ENCODE assay signal across 20 cellular contexts in genomic region chr15:83682476-83683162, GRCh38. TPM values are rescaled to one million over a fixed set of nuclear protein-coding genes. Genes with fewer than 3 reads are reported as not detected.
A peak's percentile ranks its signal among the peaks of the same experiment; 100 is the strongest.
DNase-seq lines count a peak whose midpoint lies in the region; ATAC-seq and TF ChIP-seq lines count a peak whose summit lies in the region.
"Had no signal": no experiment of that assay in that cellular context is flagged by ENCODE, and none has a peak within 500 bp of the region (broad histone marks: within the 10 kb centered on the region; RNA-seq: fewer than 3 reads in every experiment).

No MANE protein-coding gene starts in this region.

- intact Hi-C loops in left ventricle myocardium inferior (cut with micrococcal nuclease): no loop called here
- intact Hi-C loops in cardiac septum (cut with DNase I): no loop called here
- intact Hi-C loops in PC-9 (cut with micrococcal nuclease; ENCODE audit: unreplicated experiment): no loop called here

- H3K27me3 Mint-ChIP-seq in GM23338 (ENCODE audit: insufficient read depth, low read depth, poor library complexity): no peaks in the 10 kb centered on the region

- WGBS in gastroesophageal sphincter (ENCODE audit: low coverage in 1 of 2), 2 donors: 21 to 55% methylated on average over 3 of the region's 3 CpGs
- 2% methylated on average over 3 of the region's 3 CpGs for WGBS in SK-N-SH (ENCODE audit: low lambda C conversion rate)

- no peaks in the 10 kb centered on the region for H3K36me3 ChIP-seq in left ventricle myocardium inferior
- H3K36me3 ChIP-seq in PC-9 (ENCODE audit: low read depth): no peaks in the 10 kb centered on the region
- no peaks in the 10 kb centered on the region for H3K36me3 ChIP-seq in gastroesophageal sphincter
- H3K36me3 ChIP-seq in SK-N-SH (replicated peaks in 1 of 2; ENCODE audit: control insufficient read depth in 1 of 2, insufficient read depth in 2 of 2, low read length in 1 of 2): no peaks in the 10 kb centered on the region
- no peaks in the 10 kb centered on the region for H3K36me3 ChIP-seq in GM23338 (ENCODE audit: insufficient read depth)
- H3K36me3 ChIP-seq: BLaER1, HAP-1 had no signal

- no peak overlapping the region for H3K27ac Mint-ChIP-seq in GM23338
- H3K27ac Mint-ChIP-seq: CD8-positive, alpha-beta memory T cell; HFFc6 had no signal

- no peak overlapping the region for H3K9ac ChIP-seq in SK-N-SH
- H3K9ac ChIP-seq: BLaER1 had no signal

- H3K79me2 ChIP-seq in PC-9 (ENCODE audit: low read depth) (no peaks in the 10 kb centered on the region), SK-N-SH (ENCODE audit: insufficient read depth) (no peaks in the 10 kb centered on the region), GM23338 (replicated peaks; ENCODE audit: insufficient read depth) (no peaks in the 10 kb centered on the region)

- H3K27ac ChIP-seq in left ventricle myocardium inferior (replicated peaks): peak overlapping the region; percentile 6
- no peak overlapping the region for H3K27ac ChIP-seq in PC-9
- H3K27ac ChIP-seq in gastroesophageal sphincter: peak overlapping the region in 3 of 4 donors; percentile 18 to 23 (median 21)
- no peak overlapping the region for H3K27ac ChIP-seq in SK-N-SH (ENCODE audit: low read depth in 2 of 2, low read length in 1 of 2)
- no peak overlapping the region for H3K27ac ChIP-seq in GM23338 (ENCODE audit: low read depth)
- H3K27ac ChIP-seq: 22Rv1, BLaER1 had no signal

- no TSS peak for BruUV-seq in PC-9 (replicated peaks; lab: Mats Ljungman, UMichigan)

- H3K36me3 Mint-ChIP-seq in GM23338 (ENCODE audit: low read depth): no peaks in the 10 kb centered on the region
- H3K36me3 Mint-ChIP-seq: CD8-positive, alpha-beta memory T cell had no signal

- ATAC-seq in gastroesophageal sphincter (no peak), GM18873 (IDR thresholded peaks at IDR 0.05; ENCODE audit: low FRiP score, unreplicated experiment) (no peak), GM23338 (no peak)
- ATAC-seq: GM12878, HepG2, K562 had no signal

- no peaks in the 10 kb centered on the region for H3K4me1 ChIP-seq in left ventricle myocardium inferior
- no peaks in the 10 kb centered on the region for H3K4me1 ChIP-seq in PC-9 (replicated peaks; ENCODE audit: insufficient read depth)
- peaks cover 0 to 26% (median 4%) of the 10 kb centered on the region in 3 donors for H3K4me1 ChIP-seq in gastroesophageal sphincter
- no peaks in the 10 kb centered on the region for H3K4me1 ChIP-seq in SK-N-SH (ENCODE audit: control insufficient read depth in 1 of 2, insufficient read depth in 2 of 2, low read depth in 1 of 2, low read length in 1 of 2)
- no peaks in the 10 kb centered on the region for H3K4me1 ChIP-seq in GM23338 (ENCODE audit: insufficient read depth)
- H3K4me1 ChIP-seq: BLaER1, Caco-2, HAP-1 had no signal

- H3K9me3 Mint-ChIP-seq in GM23338: no peaks in the 10 kb centered on the region

- peaks cover 5% of the 10 kb centered on the region for H3K4me1 Mint-ChIP-seq in GM23338
- H3K4me1 Mint-ChIP-seq: CD8-positive, alpha-beta memory T cell had no signal

- TF ChIP-seq RAD21 in SK-N-SH (IDR thresholded peaks at IDR 0.05; ENCODE audit: low read length): no peak

- H3K9me2 ChIP-seq in PC-9 (ENCODE audit: insufficient read depth) (no peaks in the 10 kb centered on the region), SK-N-SH (no peaks in the 10 kb centered on the region), GM23338 (ENCODE audit: insufficient read depth) (peaks cover 3% of the 10 kb centered on the region; the same call in 1 of the 2 replicates)

- H4K20me1 ChIP-seq in PC-9 (ENCODE audit: insufficient read depth) (no peaks in the 10 kb centered on the region), SK-N-SH (ENCODE audit: insufficient read depth) (no peaks in the 10 kb centered on the region), GM23338 (replicated peaks; ENCODE audit: insufficient read depth) (no peaks in the 10 kb centered on the region)
- H4K20me1 ChIP-seq: BLaER1 had no signal

- H3K27me3 ChIP-seq in left ventricle myocardium inferior (ENCODE audit: low read depth) (no peaks in the 10 kb centered on the region), PC-9 (ENCODE audit: insufficient read depth, low read depth) (0 out of 2 replicates have a peak, but pooled peaks cover 5% of the 10 kb centered on the region), gastroesophageal sphincter (no peaks in the 10 kb centered on the region), SK-N-SH (ENCODE audit: insufficient read depth) (no peaks in the 10 kb centered on the region; the same call in 1 of the 2 replicates), GM23338 (ENCODE audit: insufficient read depth) (no peaks in the 10 kb centered on the region)
- H3K27me3 ChIP-seq: BLaER1 had no signal

- H3K4me2 ChIP-seq in PC-9: no peak overlapping the region
- H3K4me2 ChIP-seq in SK-N-SH: no peak overlapping the region
- no peak overlapping the region for H3K4me2 ChIP-seq in GM23338
- H3K4me2 ChIP-seq: BLaER1 had no signal

- no peak for DNase-seq in left ventricle myocardium inferior
- no peak for DNase-seq in cardiac septum (ENCODE audit: low spot score)
- no peak for DNase-seq in PC-9
- no peak for DNase-seq in dermis blood vessel endothelial cell
- DNase-seq in SK-N-SH: no peak
- no peak for DNase-seq in GM23338 (ENCODE audit: low spot score)
- DNase-seq: AML-193; Caco-2; CD8-positive, alpha-beta memory T cell; DMS 273 treated with DMSO at 0.1 percent for 48 hours; GOT3; HFFc6 had no signal

- POLR2A ChIA-PET in PC-9 (lab: Charles Lee; ENCODE audit: unreplicated experiment) (no interaction called here), SK-N-SH (lab: Yijun Ruan, JAX) (no interaction called here)

- H2AFZ ChIP-seq in PC-9: peak overlapping the region; percentile 60; the same call in 1 of the 2 replicates
- no peak overlapping the region for H2AFZ ChIP-seq in SK-N-SH (ENCODE audit: low read depth)
- H2AFZ ChIP-seq in GM23338: no peak overlapping the region

- H3K4me3 Mint-ChIP-seq in GM23338: no peak overlapping the region
- H3K4me3 Mint-ChIP-seq: CD8-positive, alpha-beta memory T cell; HFFc6 had no signal

- H3F3A ChIP-seq in PC-9 (ENCODE audit: insufficient read depth, low read depth) (no peaks in the 10 kb centered on the region), SK-N-SH (replicated peaks; ENCODE audit: insufficient read depth) (no peaks in the 10 kb centered on the region), GM23338 (replicated peaks; ENCODE audit: low read depth) (no peaks in the 10 kb centered on the region)

- CTCF ChIA-PET in PC-9 (lab: Charles Lee) (no interaction called here), SK-N-SH (lab: Yijun Ruan, JAX) (no interaction called here)

- TF ChIP-seq CTCF in left ventricle myocardium inferior (IDR thresholded peaks at IDR 0.05; ENCODE audit: borderline replicate concordance) (no peak), PC-9 (conservative IDR thresholded peaks at IDR 0.05) (no peak), gastroesophageal sphincter (IDR thresholded peaks at IDR 0.05) (no peak), SK-N-SH (IDR thresholded peaks at IDR 0.05) (no peak), GM23338 (conservative IDR thresholded peaks at IDR 0.05; ENCODE audit: low read depth in 2 of 2) (no peak)

- no peak for TF ChIP-seq POLR2A in gastroesophageal sphincter (IDR thresholded peaks at IDR 0.05)

- H3K4me3 ChIP-seq in left ventricle myocardium inferior (no peak overlapping the region), PC-9 (no peak overlapping the region), gastroesophageal sphincter (no peak overlapping the region), SK-N-SH (ENCODE audit: low read depth in 2 of 2, low read length in 1 of 2) (no peak overlapping the region), GM23338 (no peak overlapping the region)
- H3K4me3 ChIP-seq: BLaER1, GM12878, HAP-1, K562 had no signal

- H3K9me3 ChIP-seq in left ventricle myocardium inferior (replicated peaks) (peaks cover 22% of the 10 kb centered on the region), PC-9 (ENCODE audit: insufficient read depth, low read depth) (0 out of 2 replicates have a peak, but pooled peaks cover 4% of the 10 kb centered on the region), gastroesophageal sphincter (peaks cover 0 to 8% (median 0%) of the 10 kb centered on the region in 3 donors), SK-N-SH (no peaks in the 10 kb centered on the region)
- H3K9me3 ChIP-seq: HAP-1 had no signal

- no peak for TF ChIP-seq EP300 in gastroesophageal sphincter (IDR thresholded peaks at IDR 0.05)
- no peak for TF ChIP-seq EP300 in SK-N-SH (IDR thresholded peaks at IDR 0.05; ENCODE audit: borderline replicate concordance in 1 of 2, low read depth in 1 of 2, low read length in 1 of 2)

TF ChIP-seq in SK-N-SH, 30 proteins besides CTCF, POLR2A, EP300 and RAD21 (continues in another document):
- TF ChIP-seq MAX (IDR thresholded peaks at IDR 0.05; ENCODE audit: low read depth): no peak
- TF ChIP-seq, protein P1, sequence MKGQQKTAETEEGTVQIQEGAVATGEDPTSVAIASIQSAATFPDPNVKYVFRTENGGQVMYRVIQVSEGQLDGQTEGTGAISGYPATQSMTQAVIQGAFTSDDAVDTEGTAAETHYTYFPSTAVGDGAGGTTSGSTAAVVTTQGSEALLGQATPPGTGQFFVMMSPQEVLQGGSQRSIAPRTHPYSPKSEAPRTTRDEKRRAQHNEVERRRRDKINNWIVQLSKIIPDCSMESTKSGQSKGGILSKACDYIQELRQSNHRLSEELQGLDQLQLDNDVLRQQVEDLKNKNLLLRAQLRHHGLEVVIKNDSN (IDR thresholded peaks at IDR 0.05; ENCODE audit: borderline replicate concordance, low read depth): no peak

TF ChIP-seq in GM23338, 12 proteins besides CTCF, POLR2A, EP300 and RAD21 (continues in another document):
- TF ChIP-seq EZH2 (IDR thresholded peaks at IDR 0.05; ENCODE audit: low read depth, unreplicated experiment): no peak

RNA-seq across cellular contexts. Expression of gene ADAMTSL3, which starts 28.7 kb away (rescaled TPM):
- total RNA-seq in left ventricle myocardium inferior: 11.9 TPM
- 9.8 TPM for total RNA-seq in cardiac septum
- total RNA-seq in PC-9 (2021): 3.2 and 5.0 TPM in 2 replicates
- 10 to 100 TPM; 19.4 to 35.9 (median 24.1) TPM for total RNA-seq in gastroesophageal sphincter
- 6.0 and 15.1 TPM in 2 replicates for total RNA-seq in dermis blood vessel endothelial cell
- 0.02 TPM in 1 of 2 replicates, not detected in the other for polyA plus RNA-seq in SK-N-SH (2012; rRNA removed)
- polyA plus RNA-seq in SK-N-SH (2012; cell fraction: cytosol; rRNA removed): not detected in 2 replicates
- polyA plus RNA-seq in SK-N-SH (2012; cell fraction: nucleus; rRNA removed): 0.01 TPM in 1 of 2 replicates, not detected in the other
- total RNA-seq in GM23338 (2014; rRNA removed; shearing (Covaris generic)): 0.35 and 0.87 TPM in 2 replicates
- 0.61 and 0.92 TPM in 2 replicates for polyA plus RNA-seq in GM23338 (2016; fragmentation: Nextera tagmentation; extraction: Ambion mirVana)
- total RNA-seq: CD8-positive, alpha-beta memory T cell; HFFc6 had no signal
- polyA plus RNA-seq: CD8-positive, alpha-beta memory T cell had no signal

Comparison
In these comparisons a context has a peak if more than half of its experiments do, and no peak if none do; other contexts are left out.
1. H3K27ac ChIP-seq: peak in left ventricle myocardium inferior (single experiment) and gastroesophageal sphincter (3 of 4); none in PC-9 (single experiment), SK-N-SH (0 of 2) and GM23338 (single experiment).